10 cellular contexts compared by ENCODE assay signal in genomic region chr18:23735021-23735464, GRCh38. TPM values are rescaled to one million over a fixed set of nuclear protein-coding genes. Genes with fewer than 3 reads are reported as not detected.
DNase-seq lines count a peak whose midpoint lies in the region; ATAC-seq and TF ChIP-seq lines count a peak whose summit lies in the region.
"Had no signal": no experiment of that assay in that cellular context is flagged by ENCODE, and none has a peak within 500 bp of the region (broad histone marks: within the 10 kb centered on the region; RNA-seq: fewer than 3 reads in every experiment).

No MANE protein-coding gene starts in this region.

- peaks cover 7 to 15% of the 10 kb centered on the region in 2 donors for H3K4me1 Mint-ChIP-seq in natural killer cell treated with Interleukin-12 subunit alpha and Interleukin-12 subunit beta and Interleukin-15 and Interleukin-18, amount 100 ng/mL, for 72 hours (ENCODE audit: low read depth in 2 of 2)
- H3K4me1 Mint-ChIP-seq in natural killer cell = peaks cover 0 to 8% of the 10 kb centered on the region in 2 donors
- peaks cover 34% of the 10 kb centered on the region for H3K4me1 Mint-ChIP-seq in chondrocyte (ENCODE audit: low read depth)
- H3K4me1 Mint-ChIP-seq: immature natural killer cell had no signal

- intact Hi-C loops in natural killer cell (cut with micrococcal nuclease) = no loop called here

- DNase-seq in natural killer cell treated with Interleukin-12 subunit alpha and Interleukin-12 subunit beta and Interleukin-15 and Interleukin-18, amount 100 ng/mL, for 72 hours (ENCODE audit: low spot score) = no peak
- DNase-seq in natural killer cell = no peak
- DNase-seq in chondrocyte (ENCODE audit: low spot score) = no peak
- no peak for DNase-seq in stimulated activated CD4-positive, alpha-beta T cell treated with anti-CD3 and anti-CD28 coated beads, Interleukin-4, amount 100 ng/mL, for 4 hours
- no peak for DNase-seq in hepatic stellate cell (ENCODE audit: low spot score)
- no peak for DNase-seq in DMS53 treated with DMSO at 0.1 percent for 48 hours (lab: John Stamatoyannopoulos, UW; ENCODE audit: unreplicated experiment)
- DNase-seq in islet precursor cell = no peak
- DNase-seq: activated CD4-positive, alpha-beta memory T cell treated with anti-CD3 and anti-CD28 coated beads for 36 hours; immature natural killer cell had no signal

- peak overlapping the region; percentile 6 for H3K4me3 Mint-ChIP-seq in natural killer cell treated with Interleukin-12 subunit alpha and Interleukin-12 subunit beta and Interleukin-15 and Interleukin-18, amount 100 ng/mL, for 72 hours
- no peak overlapping the region for H3K4me3 Mint-ChIP-seq in natural killer cell
- H3K4me3 Mint-ChIP-seq in chondrocyte (ENCODE audit: unreplicated experiment) = no peak overlapping the region
- H3K4me3 Mint-ChIP-seq: activated CD4-positive, alpha-beta memory T cell treated with anti-CD3 and anti-CD28 coated beads for 36 hours; immature natural killer cell had no signal

- peaks cover 20 to 22% of the 10 kb centered on the region in 2 donors for H3K27me3 Mint-ChIP-seq in natural killer cell treated with Interleukin-12 subunit alpha and Interleukin-12 subunit beta and Interleukin-15 and Interleukin-18, amount 100 ng/mL, for 72 hours
- H3K27me3 Mint-ChIP-seq in natural killer cell (ENCODE audit: low read depth in 2 of 2) (peaks cover 26 to 35% of the 10 kb centered on the region in 2 donors), chondrocyte (ENCODE audit: low read depth) (peaks cover 3% of the 10 kb centered on the region)

- no peak for TF ChIP-seq CTCF in natural killer cell (IDR thresholded peaks at IDR 0.05)
- TF ChIP-seq CTCF in chondrocyte (IDR thresholded peaks at IDR 0.05) = no peak

- no peaks in the 10 kb centered on the region for H3K36me3 Mint-ChIP-seq in natural killer cell treated with Interleukin-12 subunit alpha and Interleukin-12 subunit beta and Interleukin-15 and Interleukin-18, amount 100 ng/mL, for 72 hours
- H3K36me3 Mint-ChIP-seq in natural killer cell = no peaks in the 10 kb centered on the region
- no peaks in the 10 kb centered on the region for H3K36me3 Mint-ChIP-seq in chondrocyte (ENCODE audit: low read depth)
- H3K36me3 Mint-ChIP-seq: activated CD4-positive, alpha-beta memory T cell treated with anti-CD3 and anti-CD28 coated beads for 36 hours; immature natural killer cell had no signal

- no peak overlapping the region for H3K27ac Mint-ChIP-seq in natural killer cell treated with Interleukin-12 subunit alpha and Interleukin-12 subunit beta and Interleukin-15 and Interleukin-18, amount 100 ng/mL, for 72 hours
- H3K27ac Mint-ChIP-seq in natural killer cell (no peak overlapping the region), chondrocyte (ENCODE audit: unreplicated experiment) (peak overlapping the region; percentile 81)
- H3K27ac Mint-ChIP-seq: activated CD4-positive, alpha-beta memory T cell treated with anti-CD3 and anti-CD28 coated beads for 36 hours; immature natural killer cell had no signal

- no peaks in the 10 kb centered on the region for H3K9me3 Mint-ChIP-seq in natural killer cell treated with Interleukin-12 subunit alpha and Interleukin-12 subunit beta and Interleukin-15 and Interleukin-18, amount 100 ng/mL, for 72 hours
- H3K9me3 Mint-ChIP-seq in natural killer cell (no peaks in the 10 kb centered on the region), chondrocyte (ENCODE audit: low read depth) (no peaks in the 10 kb centered on the region)
- H3K9me3 Mint-ChIP-seq: activated CD4-positive, alpha-beta memory T cell treated with anti-CD3 and anti-CD28 coated beads for 36 hours had no signal

- peak in 1 of 2 donors; percentile 61 for ATAC-seq in natural killer cell treated with Interleukin-12 subunit alpha and Interleukin-12 subunit beta and Interleukin-15 and Interleukin-18, amount 100 ng/mL, for 72 hours
- ATAC-seq in natural killer cell (no peak), HG03378 (IDR thresholded peaks at IDR 0.05; ENCODE audit: unreplicated experiment) (peak; percentile 80)

RNA-seq across cellular contexts. Expression of gene LAMA3, which starts 45.8 kb away (rescaled TPM):
- under 1 TPM; 0.10 to 0.11 TPM for total RNA-seq in natural killer cell treated with Interleukin-12 subunit alpha and Interleukin-12 subunit beta and Interleukin-15 and Interleukin-18, amount 100 ng/mL, for 72 hours
- not detected for total RNA-seq in natural killer cell
- total RNA-seq in chondrocyte = 1.6 to 2.8 TPM (median 1.9 TPM) in 3 replicates
